ENCODE assay signal across 8 cellular contexts in the genomic region with DNA sequence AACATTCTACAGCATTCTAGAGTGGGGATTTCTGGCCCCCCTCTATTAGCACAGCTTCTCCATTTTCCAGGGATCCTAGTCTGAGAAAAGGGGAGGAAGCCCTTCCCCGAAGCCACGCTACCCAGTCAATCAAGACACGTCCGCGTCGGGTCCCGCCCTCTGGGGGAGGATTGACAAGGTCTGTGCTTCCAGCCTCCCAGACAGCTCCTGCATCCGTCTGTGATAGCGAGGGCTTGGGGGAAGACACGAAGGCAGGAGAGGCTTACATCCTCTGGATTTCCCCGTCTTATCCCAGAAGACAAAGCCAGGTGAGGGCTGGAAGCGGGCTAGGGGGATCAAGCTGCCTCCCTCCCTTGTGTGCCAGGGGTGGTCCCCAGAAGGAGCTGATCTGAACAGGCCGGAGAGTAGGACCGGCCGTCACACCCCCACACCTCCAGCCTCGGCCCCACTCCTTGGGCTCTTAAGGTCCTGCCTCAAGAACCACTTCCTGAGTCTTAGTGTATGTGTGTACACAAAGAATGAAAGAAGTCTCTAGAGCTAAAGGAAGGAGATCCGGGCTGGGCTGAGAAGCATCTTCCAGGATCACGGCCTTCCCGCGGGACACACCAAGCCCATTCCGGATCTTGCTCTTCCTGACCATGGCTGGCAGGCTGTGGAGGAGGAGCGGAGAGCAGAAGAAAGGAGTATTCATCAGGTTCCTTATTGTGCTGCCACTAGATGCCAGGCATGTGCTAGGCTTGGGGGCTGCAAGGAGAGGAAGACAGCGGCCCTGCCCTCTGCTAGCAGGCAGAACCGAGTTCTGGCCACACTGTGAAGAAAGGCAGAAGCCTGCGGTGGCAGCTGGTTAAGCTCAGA. TPM values are rescaled to one million over a fixed set of nuclear protein-coding genes. Genes with fewer than 3 reads are reported as not detected.
A peak's percentile ranks its signal among the peaks of the same experiment; 100 is the strongest.
DNase-seq lines count a peak whose midpoint lies in the region; ATAC-seq and TF ChIP-seq lines count a peak whose summit lies in the region.

No MANE protein-coding gene starts in this region.

- H3K36me3 ChIP-seq in duodenal mucosa (ENCODE audit: control insufficient read depth in 1 of 2, insufficient read depth in 2 of 2, low read length in 2 of 2), result peaks cover 8 to 18% of the 10 kb centered on the region in 2 donors
- peaks cover 0 to 13% (median 0%) of the 10 kb centered on the region in 4 donors for H3K36me3 ChIP-seq in right lobe of liver

- H3K4me3 ChIP-seq in duodenal mucosa (ENCODE audit: low read depth in 1 of 2, low read length in 2 of 2) (peak overlapping the region; percentile 82 to 97), right lobe of liver (peak overlapping the region; percentile 70 to 90 (median 87))

- ATAC-seq in GM19043 (IDR thresholded peaks at IDR 0.05; ENCODE audit: low read depth, unreplicated experiment) (peak; percentile 49), HG03280 (IDR thresholded peaks at IDR 0.05; ENCODE audit: unreplicated experiment) (peak; percentile 46), right lobe of liver (peak; percentile 73 to 83 (median 76))

- H3K27ac Mint-ChIP-seq in activated CD4-positive, alpha-beta T cell treated with anti-CD3 and anti-CD28 coated beads, Interleukin-2, amount 10 ng/mL, durations not matched to agents 24 days and 14 days, result peak overlapping the region; percentile 95

- H3K9me3 Mint-ChIP-seq in activated CD4-positive, alpha-beta T cell treated with anti-CD3 and anti-CD28 coated beads, Interleukin-2, amount 10 ng/mL, durations not matched to agents 24 days and 14 days, result no peaks in the 10 kb centered on the region

- H3K4me1 ChIP-seq in duodenal mucosa (ENCODE audit: control insufficient read depth in 1 of 2, insufficient read depth in 2 of 2, low read length in 2 of 2), result peaks cover 25 to 34% of the 10 kb centered on the region in 2 donors
- H3K4me1 ChIP-seq in right lobe of liver, result peaks cover 0 to 18% (median 3%) of the 10 kb centered on the region in 4 donors

- H3K27me3 ChIP-seq in duodenal mucosa (ENCODE audit: control insufficient read depth in 1 of 2, insufficient read depth in 2 of 2, low read length in 2 of 2) (no peaks in the 10 kb centered on the region), right lobe of liver (no peaks in the 10 kb centered on the region)

- 25% methylated on average over 16 of the region's 25 CpGs for WGBS in right lobe of liver (ENCODE audit: insufficient coverage, low coverage, low lambda C conversion rate, missing lambda C conversion rate)

- H3K27ac ChIP-seq in C4-2B (peak overlapping the region; percentile 91), duodenal mucosa (ENCODE audit: low read depth, low read length) (peak overlapping the region; percentile 96), right lobe of liver (peak overlapping the region; percentile 90 to 99 (median 97))

- peak; percentile 79 for DNase-seq in NCI-H446 treated with DMSO at 0.1 percent for 48 hours (lab: John Stamatoyannopoulos, UW)
- DNase-seq in activated CD4-positive, alpha-beta T cell treated with anti-CD3 and anti-CD28 coated beads, Interleukin-2, amount 10 ng/mL, durations not matched to agents 24 days and 14 days, result peak; percentile 89
- DNase-seq in right lobe of liver, result peak; percentile 85 to 94 (median 92)
- DNase-seq in stimulated activated CD4-positive, alpha-beta T cell treated with anti-CD3 and anti-CD28 coated beads, Interleukin-4, amount 100 ng/mL, for 4 hours, result peak; percentile 61 to 64

- TF ChIP-seq CTCF in C4-2B (conservative IDR thresholded peaks at IDR 0.05) (no peak), right lobe of liver (IDR thresholded peaks at IDR 0.05) (no peak)

- peak overlapping the region; percentile 92 for H3K4me3 Mint-ChIP-seq in activated CD4-positive, alpha-beta T cell treated with anti-CD3 and anti-CD28 coated beads, Interleukin-2, amount 10 ng/mL, durations not matched to agents 24 days and 14 days

- peak; percentile 30 for TF ChIP-seq POLR2A in right lobe of liver (IDR thresholded peaks at IDR 0.05)

- peak overlapping the region; percentile 86 to 98 for H3K9ac ChIP-seq in duodenal mucosa (ENCODE audit: low read depth in 1 of 2, low read length in 2 of 2)

- intact Hi-C loops in activated CD4-positive, alpha-beta T cell treated with anti-CD3 and anti-CD28 coated beads, Interleukin-2, amount 10 ng/mL, durations not matched to agents 24 days and 14 days (cut with micrococcal nuclease), result loop anchor here (1.0 kb wide), 3 partner anchors 7 to 199 kb away; a partner anchor contains a TSS
- intact Hi-C loops in right lobe of liver (cut with DNase I), result no loop called here

- H3K4me1 Mint-ChIP-seq in activated CD4-positive, alpha-beta T cell treated with anti-CD3 and anti-CD28 coated beads, Interleukin-2, amount 10 ng/mL, durations not matched to agents 24 days and 14 days, result peaks cover 33% of the 10 kb centered on the region

- peaks cover 23% of the 10 kb centered on the region for H3K36me3 Mint-ChIP-seq in activated CD4-positive, alpha-beta T cell treated with anti-CD3 and anti-CD28 coated beads, Interleukin-2, amount 10 ng/mL, durations not matched to agents 24 days and 14 days (ENCODE audit: low read depth)

- H3K27me3 Mint-ChIP-seq in activated CD4-positive, alpha-beta T cell treated with anti-CD3 and anti-CD28 coated beads, Interleukin-2, amount 10 ng/mL, durations not matched to agents 24 days and 14 days, result no peaks in the 10 kb centered on the region

- H3K9me3 ChIP-seq in duodenal mucosa (ENCODE audit: control insufficient read depth in 1 of 2, low read length in 2 of 2) (no peaks in the 10 kb centered on the region), right lobe of liver (no peaks in the 10 kb centered on the region)

RNA-seq across cellular contexts. Expression of a gene that starts 1.0 kb away (rescaled TPM):
- total RNA-seq in activated CD4-positive, alpha-beta T cell treated with anti-CD3 and anti-CD28 coated beads, Interleukin-2, amount 10 ng/mL, durations not matched to agents 24 days and 14 days, result 190 and 196 TPM in 2 replicates
- total RNA-seq in right lobe of liver, result 100 to 1,000 TPM; 213 to 556 (median 317) TPM

RNA-seq across cellular contexts. Expression of a gene that starts 9.6 kb away (rescaled TPM):
- total RNA-seq in activated CD4-positive, alpha-beta T cell treated with anti-CD3 and anti-CD28 coated beads, Interleukin-2, amount 10 ng/mL, durations not matched to agents 24 days and 14 days, result 7.1 and 8.4 TPM in 2 replicates
- 10 to 100 TPM; 26.3 to 52.5 (median 43.0) TPM for total RNA-seq in right lobe of liver

RNA-seq across cellular contexts. Expression of a gene that starts 13.1 kb away (rescaled TPM):
- 14.3 and 15.1 TPM in 2 replicates for total RNA-seq in activated CD4-positive, alpha-beta T cell treated with anti-CD3 and anti-CD28 coated beads, Interleukin-2, amount 10 ng/mL, durations not matched to agents 24 days and 14 days
- total RNA-seq in right lobe of liver, result under 1 TPM; 0.25 to 0.95 (median 0.54) TPM

RNA-seq across cellular contexts. Expression of a gene that starts 14.0 kb away (rescaled TPM):
- total RNA-seq in activated CD4-positive, alpha-beta T cell treated with anti-CD3 and anti-CD28 coated beads, Interleukin-2, amount 10 ng/mL, durations not matched to agents 24 days and 14 days, result 62.7 and 64.8 TPM in 2 replicates
- 100 to 1,000 TPM in 3 of 6 experiments, 10 to 100 TPM in 3; 81.8 to 175 (median 99.0) TPM for total RNA-seq in right lobe of liver

RNA-seq across cellular contexts. Expression of a gene that starts 22.1 kb away (rescaled TPM):
- total RNA-seq in activated CD4-positive, alpha-beta T cell treated with anti-CD3 and anti-CD28 coated beads, Interleukin-2, amount 10 ng/mL, durations not matched to agents 24 days and 14 days, result 0.65 and 1.5 TPM in 2 replicates
- 10 to 100 TPM in 3 of 6 experiments, 1 to 10 TPM in 3; 3.1 to 20.1 (median 8.3) TPM for total RNA-seq in right lobe of liver

Comparison
In these comparisons a context has a peak if more than half of its experiments do, and no peak if none do; other contexts are left out.
1. Peak in every context shown above with its lines: DNase-seq, ATAC-seq, H3K4me3 ChIP-seq and H3K27ac ChIP-seq.